In genomic region chr9:88874391-88874790, GRCh38 we compare ENCODE assay signal across 14 cellular contexts.
DNase-seq lines count a peak whose midpoint lies in the region; ATAC-seq and TF ChIP-seq lines count a peak whose summit lies in the region.
"Had no signal": no experiment of that assay in that cellular context is flagged by ENCODE, and none has a peak within 500 bp of the region (broad histone marks: within the 10 kb centered on the region; RNA-seq: fewer than 3 reads in every experiment).

No MANE protein-coding gene starts in this region.

- H3K4me3 ChIP-seq in GM23248 (no peak overlapping the region), foreskin fibroblast (ENCODE audit: low read depth in 1 of 2, low read length in 2 of 2) (no peak overlapping the region)
- H3K4me3 ChIP-seq: esophagus muscularis mucosa, psoas muscle had no signal

- no peak overlapping the region for H3K9ac ChIP-seq in GM23248

- WGBS in GM23248 (ENCODE audit: low coverage in 1 of 2, low lambda C conversion rate in 2 of 2, missing lambda C conversion rate in 2 of 2), 2 experiments, result 90 to 94% methylated on average over 6 of the region's 6 CpGs

- H3K27me3 ChIP-seq in GM23248 (replicated peaks; ENCODE audit: insufficient read depth), result no peaks in the 10 kb centered on the region
- H3K27me3 ChIP-seq: esophagus muscularis mucosa had no signal

- TF ChIP-seq CTCF in foreskin fibroblast (IDR thresholded peaks at IDR 0.05; ENCODE audit: low read depth, low read length), result no peak

- H3K9me3 ChIP-seq in GM23248 (ENCODE audit: low read depth), result no peaks in the 10 kb centered on the region
- H3K9me3 ChIP-seq: esophagus muscularis mucosa, psoas muscle had no signal

- no peaks in the 10 kb centered on the region for H3K79me2 ChIP-seq in GM23248 (ENCODE audit: insufficient read depth)

- in situ Hi-C loops in GM23248 (cut with MboI), result no loop called here

- no peak overlapping the region for H3K27ac ChIP-seq in GM23248
- H3K27ac ChIP-seq: esophagus muscularis mucosa, psoas muscle had no signal

- no peaks in the 10 kb centered on the region for H3K4me1 ChIP-seq in GM23248 (ENCODE audit: insufficient read depth)
- H3K4me1 ChIP-seq: psoas muscle had no signal

- no peak overlapping the region for H3K4me2 ChIP-seq in GM23248 (ENCODE audit: unreplicated experiment)

- H2AFZ ChIP-seq in GM23248, result no peak overlapping the region

- H4K20me1 ChIP-seq in GM23248 (ENCODE audit: insufficient read depth), result no peaks in the 10 kb centered on the region

- no peaks in the 10 kb centered on the region for H3K36me3 ChIP-seq in GM23248 (ENCODE audit: low read depth)
- H3K36me3 ChIP-seq: esophagus muscularis mucosa had no signal

- peak; percentile 16 for DNase-seq in A172 (ENCODE audit: low spot score)
- DNase-seq in GM23248, result peak; percentile 12
- peak; percentile 13 for DNase-seq in globus pallidus (ENCODE audit: low spot score)
- DNase-seq in HCEC 1CT, result no peak
- DNase-seq in foreskin fibroblast, result no peak
- DNase-seq in Kasumi-1 (lab: John Stamatoyannopoulos, UW), result no peak
- DNase-seq: activated naive CD4-positive, alpha-beta T cell treated with anti-CD3 and anti-CD28 coated beads for 36 hours; cerebellar nuclear complex; NCI-H2029; psoas muscle; stimulated activated CD4-positive, alpha-beta T cell treated with anti-CD3 and anti-CD28 coated beads, Interleukin-4, amount 100 ng/mL, for 1 hour had no signal

- no peaks in the 10 kb centered on the region for H3K9me2 ChIP-seq in GM23248 (ENCODE audit: insufficient read depth)

- ATAC-seq in SK-N-SH treated with all-trans-retinoic acid at 6 μM for 48 hours (peak; percentile 40; the same call in 2 of the 3 replicates), GM19324 (IDR thresholded peaks at IDR 0.05; ENCODE audit: low FRiP score, unreplicated experiment) (no peak)
- ATAC-seq: psoas muscle had no signal

- H3F3A ChIP-seq in GM23248 (ENCODE audit: insufficient read depth), result no peaks in the 10 kb centered on the region

TF ChIP-seq in SK-N-SH treated with all-trans-retinoic acid at 6 μM for 48 hours, 23 proteins besides CTCF, POLR2A, EP300 and RAD21:
- TF ChIP-seq TCF4 (CRISPR knock-in tag; IDR thresholded peaks at IDR 0.05; ENCODE audit: borderline replicate concordance), result no peak
- no peak for TF ChIP-seq GLIS3 (CRISPR knock-in tag; IDR thresholded peaks at IDR 0.05)
- TF ChIP-seq ZC3H10 (CRISPR knock-in tag; IDR thresholded peaks at IDR 0.05), result no peak
- no peak for TF ChIP-seq ISL1 (CRISPR knock-in tag; IDR thresholded peaks at IDR 0.05)
- TF ChIP-seq BACH2 (CRISPR knock-in tag; IDR thresholded peaks at IDR 0.05; ENCODE audit: borderline replicate concordance), result no peak
- TF ChIP-seq ZNF8 (CRISPR knock-in tag; IDR thresholded peaks at IDR 0.05), result no peak
- no peak for TF ChIP-seq OSR1 (CRISPR knock-in tag; IDR thresholded peaks at IDR 0.05)
- TF ChIP-seq ZFP3 (CRISPR knock-in tag; IDR thresholded peaks at IDR 0.05), result no peak
- TF ChIP-seq POU6F1 (CRISPR knock-in tag; IDR thresholded peaks at IDR 0.05; ENCODE audit: borderline replicate concordance, low read depth), result no peak
- TF ChIP-seq PATZ1 (CRISPR knock-in tag; IDR thresholded peaks at IDR 0.05; ENCODE audit: borderline replicate concordance), result no peak
- no peak for TF ChIP-seq RARB (CRISPR knock-in tag; IDR thresholded peaks at IDR 0.05)
- no peak for TF ChIP-seq CSRNP3 (CRISPR knock-in tag; IDR thresholded peaks at IDR 0.05)
- TF ChIP-seq TOX (CRISPR knock-in tag; IDR thresholded peaks at IDR 0.05; ENCODE audit: borderline replicate concordance), result no peak
- no peak for TF ChIP-seq ZNF70 (CRISPR knock-in tag; IDR thresholded peaks at IDR 0.05)
- TF ChIP-seq ARNTL (CRISPR knock-in tag; IDR thresholded peaks at IDR 0.05; ENCODE audit: borderline replicate concordance, low read depth), result no peak
- no peak for TF ChIP-seq SNAI2 (CRISPR knock-in tag; IDR thresholded peaks at IDR 0.05)
- no peak for TF ChIP-seq ZNF565 (CRISPR knock-in tag; conservative IDR thresholded peaks at IDR 0.05; ENCODE audit: low read depth)
- TF ChIP-seq TSHZ2 (CRISPR knock-in tag; IDR thresholded peaks at IDR 0.05), result no peak

Comparison
In these comparisons a context has a peak if more than half of its experiments do, and no peak if none do; other contexts are left out.
1. DNase-seq: peak in A172 (single experiment), GM23248 (single experiment) and globus pallidus (single experiment); none in HCEC 1CT (single experiment), foreskin fibroblast (0 of 2) and Kasumi-1 (0 of 2).